In the genomic region with DNA sequence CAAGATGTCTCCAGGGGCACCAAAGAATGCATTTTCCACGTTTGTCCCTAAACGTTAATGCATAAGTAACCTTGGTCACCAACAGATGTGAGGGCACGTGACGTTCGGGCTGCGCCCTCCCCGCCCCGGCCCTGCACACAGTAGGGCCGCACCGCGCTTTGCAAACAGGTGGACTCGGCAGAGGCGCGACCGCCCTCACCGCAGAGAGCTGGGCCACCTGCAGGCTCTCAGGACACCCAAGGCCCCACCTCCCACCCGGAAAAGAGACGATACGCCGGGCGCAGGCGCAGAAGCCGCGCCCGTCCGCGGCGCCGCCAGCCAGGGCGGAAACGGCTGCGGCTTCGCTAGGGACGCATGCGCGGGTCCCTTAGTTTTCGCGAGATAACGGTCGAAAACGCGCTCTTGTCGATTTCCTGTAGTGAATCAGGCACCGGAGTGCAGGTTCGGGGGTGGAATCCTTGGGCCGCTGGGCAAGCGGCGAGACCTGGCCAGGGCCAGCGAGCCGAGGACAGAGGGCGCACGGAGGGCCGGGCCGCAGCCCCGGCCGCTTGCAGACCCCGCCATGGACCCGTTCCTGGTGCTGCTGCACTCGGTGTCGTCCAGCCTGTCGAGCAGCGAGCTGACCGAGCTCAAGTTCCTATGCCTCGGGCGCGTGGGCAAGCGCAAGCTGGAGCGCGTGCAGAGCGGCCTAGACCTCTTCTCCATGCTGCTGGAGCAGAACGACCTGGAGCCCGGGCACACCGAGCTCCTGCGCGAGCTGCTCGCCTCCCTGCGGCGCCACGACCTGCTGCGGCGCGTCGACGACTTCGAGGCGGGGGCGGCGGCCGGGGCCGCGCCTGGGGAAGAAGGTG, we compare ENCODE assay signal across 1 cellular context.
TF ChIP-seq lines count a peak whose summit lies in the region.

A gene with protein sequence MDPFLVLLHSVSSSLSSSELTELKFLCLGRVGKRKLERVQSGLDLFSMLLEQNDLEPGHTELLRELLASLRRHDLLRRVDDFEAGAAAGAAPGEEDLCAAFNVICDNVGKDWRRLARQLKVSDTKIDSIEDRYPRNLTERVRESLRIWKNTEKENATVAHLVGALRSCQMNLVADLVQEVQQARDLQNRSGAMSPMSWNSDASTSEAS (plus strand): TSS at position 399 of the 851 bp plus-strand sequence. CDS start 164 bp downstream, at position 563.

TF ChIP-seq in HepG2, 621 proteins besides CTCF, POLR2A, EP300 and RAD21 (continued from another document and continues in another):
- TF ChIP-seq, protein P1, sequence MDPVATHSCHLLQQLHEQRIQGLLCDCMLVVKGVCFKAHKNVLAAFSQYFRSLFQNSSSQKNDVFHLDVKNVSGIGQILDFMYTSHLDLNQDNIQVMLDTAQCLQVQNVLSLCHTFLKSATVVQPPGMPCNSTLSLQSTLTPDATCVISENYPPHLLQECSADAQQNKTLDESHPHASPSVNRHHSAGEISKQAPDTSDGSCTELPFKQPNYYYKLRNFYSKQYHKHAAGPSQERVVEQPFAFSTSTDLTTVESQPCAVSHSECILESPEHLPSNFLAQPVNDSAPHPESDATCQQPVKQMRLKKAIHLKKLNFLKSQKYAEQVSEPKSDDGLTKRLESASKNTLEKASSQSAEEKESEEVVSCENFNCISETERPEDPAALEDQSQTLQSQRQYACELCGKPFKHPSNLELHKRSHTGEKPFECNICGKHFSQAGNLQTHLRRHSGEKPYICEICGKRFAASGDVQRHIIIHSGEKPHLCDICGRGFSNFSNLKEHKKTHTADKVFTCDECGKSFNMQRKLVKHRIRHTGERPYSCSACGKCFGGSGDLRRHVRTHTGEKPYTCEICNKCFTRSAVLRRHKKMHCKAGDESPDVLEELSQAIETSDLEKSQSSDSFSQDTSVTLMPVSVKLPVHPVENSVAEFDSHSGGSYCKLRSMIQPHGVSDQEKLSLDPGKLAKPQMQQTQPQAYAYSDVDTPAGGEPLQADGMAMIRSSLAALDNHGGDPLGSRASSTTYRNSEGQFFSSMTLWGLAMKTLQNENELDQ (CRISPR knock-in tag; IDR thresholded peaks at IDR 0.05; ENCODE audit: borderline replicate concordance), result no peak
- TF ChIP-seq ZFP41 (CRISPR knock-in tag; IDR thresholded peaks at IDR 0.05; ENCODE audit: borderline replicate concordance), result no peak
- TF ChIP-seq RXRB (CRISPR knock-in tag; IDR thresholded peaks at IDR 0.05; ENCODE audit: borderline replicate concordance), result peak; percentile 29; the same call in 1 of the 2 replicates
- TF ChIP-seq, protein P2, sequence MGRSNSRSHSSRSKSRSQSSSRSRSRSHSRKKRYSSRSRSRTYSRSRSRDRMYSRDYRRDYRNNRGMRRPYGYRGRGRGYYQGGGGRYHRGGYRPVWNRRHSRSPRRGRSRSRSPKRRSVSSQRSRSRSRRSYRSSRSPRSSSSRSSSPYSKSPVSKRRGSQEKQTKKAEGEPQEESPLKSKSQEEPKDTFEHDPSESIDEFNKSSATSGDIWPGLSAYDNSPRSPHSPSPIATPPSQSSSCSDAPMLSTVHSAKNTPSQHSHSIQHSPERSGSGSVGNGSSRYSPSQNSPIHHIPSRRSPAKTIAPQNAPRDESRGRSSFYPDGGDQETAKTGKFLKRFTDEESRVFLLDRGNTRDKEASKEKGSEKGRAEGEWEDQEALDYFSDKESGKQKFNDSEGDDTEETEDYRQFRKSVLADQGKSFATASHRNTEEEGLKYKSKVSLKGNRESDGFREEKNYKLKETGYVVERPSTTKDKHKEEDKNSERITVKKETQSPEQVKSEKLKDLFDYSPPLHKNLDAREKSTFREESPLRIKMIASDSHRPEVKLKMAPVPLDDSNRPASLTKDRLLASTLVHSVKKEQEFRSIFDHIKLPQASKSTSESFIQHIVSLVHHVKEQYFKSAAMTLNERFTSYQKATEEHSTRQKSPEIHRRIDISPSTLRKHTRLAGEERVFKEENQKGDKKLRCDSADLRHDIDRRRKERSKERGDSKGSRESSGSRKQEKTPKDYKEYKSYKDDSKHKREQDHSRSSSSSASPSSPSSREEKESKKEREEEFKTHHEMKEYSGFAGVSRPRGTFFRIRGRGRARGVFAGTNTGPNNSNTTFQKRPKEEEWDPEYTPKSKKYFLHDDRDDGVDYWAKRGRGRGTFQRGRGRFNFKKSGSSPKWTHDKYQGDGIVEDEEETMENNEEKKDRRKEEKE (IDR thresholded peaks at IDR 0.05), result no peak
- TF ChIP-seq IKZF1 (IDR thresholded peaks at IDR 0.05), result no peak
- peak; percentile 50; the same call in 1 of the 2 replicates for TF ChIP-seq ZNF605 (CRISPR knock-in tag; IDR thresholded peaks at IDR 0.05)
- TF ChIP-seq, protein P3, sequence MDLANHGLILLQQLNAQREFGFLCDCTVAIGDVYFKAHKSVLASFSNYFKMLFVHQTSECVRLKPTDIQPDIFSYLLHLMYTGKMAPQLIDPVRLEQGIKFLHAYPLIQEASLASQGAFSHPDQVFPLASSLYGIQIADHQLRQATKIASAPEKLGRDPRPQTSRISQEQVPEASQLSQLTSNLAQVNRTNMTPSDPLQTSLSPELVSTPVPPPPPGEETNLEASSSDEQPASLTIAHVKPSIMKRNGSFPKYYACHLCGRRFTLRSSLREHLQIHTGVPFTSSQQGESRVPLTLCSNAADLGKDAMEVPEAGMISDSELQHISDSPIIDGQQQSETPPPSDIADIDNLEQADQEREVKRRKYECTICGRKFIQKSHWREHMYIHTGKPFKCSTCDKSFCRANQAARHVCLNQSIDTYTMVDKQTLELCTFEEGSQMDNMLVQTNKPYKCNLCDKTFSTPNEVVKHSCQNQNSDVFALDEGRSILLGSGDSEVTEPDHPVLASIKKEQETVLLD (CRISPR knock-in tag; IDR thresholded peaks at IDR 0.05; ENCODE audit: low read depth), result no peak
- no peak for TF ChIP-seq ZNF441 (CRISPR knock-in tag; IDR thresholded peaks at IDR 0.05; ENCODE audit: borderline replicate concordance)
- no peak for TF ChIP-seq JUNB (CRISPR knock-in tag; IDR thresholded peaks at IDR 0.05; ENCODE audit: borderline replicate concordance)
- TF ChIP-seq ZNF382 (CRISPR knock-in tag; IDR thresholded peaks at IDR 0.05; ENCODE audit: borderline replicate concordance), result no peak
- TF ChIP-seq ZNF354B (CRISPR knock-in tag; IDR thresholded peaks at IDR 0.05), result no peak
- TF ChIP-seq CHCHD3 (CRISPR knock-in tag; IDR thresholded peaks at IDR 0.05), result no peak
- peak; percentile 85 for TF ChIP-seq ZMYM2 (CRISPR knock-in tag; IDR thresholded peaks at IDR 0.05)
- TF ChIP-seq KDM3A (CRISPR knock-in tag; IDR thresholded peaks at IDR 0.05; ENCODE audit: low read depth), result no peak
- TF ChIP-seq, protein P4, sequence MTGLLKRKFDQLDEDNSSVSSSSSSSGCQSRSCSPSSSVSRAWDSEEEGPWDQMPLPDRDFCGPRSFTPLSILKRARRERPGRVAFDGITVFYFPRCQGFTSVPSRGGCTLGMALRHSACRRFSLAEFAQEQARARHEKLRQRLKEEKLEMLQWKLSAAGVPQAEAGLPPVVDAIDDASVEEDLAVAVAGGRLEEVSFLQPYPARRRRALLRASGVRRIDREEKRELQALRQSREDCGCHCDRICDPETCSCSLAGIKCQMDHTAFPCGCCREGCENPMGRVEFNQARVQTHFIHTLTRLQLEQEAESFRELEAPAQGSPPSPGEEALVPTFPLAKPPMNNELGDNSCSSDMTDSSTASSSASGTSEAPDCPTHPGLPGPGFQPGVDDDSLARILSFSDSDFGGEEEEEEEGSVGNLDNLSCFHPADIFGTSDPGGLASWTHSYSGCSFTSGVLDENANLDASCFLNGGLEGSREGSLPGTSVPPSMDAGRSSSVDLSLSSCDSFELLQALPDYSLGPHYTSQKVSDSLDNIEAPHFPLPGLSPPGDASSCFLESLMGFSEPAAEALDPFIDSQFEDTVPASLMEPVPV (CRISPR knock-in tag; IDR thresholded peaks at IDR 0.05), result no peak
- TF ChIP-seq, protein P5, sequence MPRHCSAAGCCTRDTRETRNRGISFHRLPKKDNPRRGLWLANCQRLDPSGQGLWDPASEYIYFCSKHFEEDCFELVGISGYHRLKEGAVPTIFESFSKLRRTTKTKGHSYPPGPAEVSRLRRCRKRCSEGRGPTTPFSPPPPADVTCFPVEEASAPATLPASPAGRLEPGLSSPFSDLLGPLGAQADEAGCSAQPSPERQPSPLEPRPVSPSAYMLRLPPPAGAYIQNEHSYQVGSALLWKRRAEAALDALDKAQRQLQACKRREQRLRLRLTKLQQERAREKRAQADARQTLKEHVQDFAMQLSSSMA (CRISPR knock-in tag; IDR thresholded peaks at IDR 0.05), result no peak
- peak; percentile 91 for TF ChIP-seq ZNF501 (CRISPR knock-in tag; IDR thresholded peaks at IDR 0.05)
- TF ChIP-seq ZNF616 (CRISPR knock-in tag; IDR thresholded peaks at IDR 0.05; ENCODE audit: low read depth), result peak; percentile 84
- TF ChIP-seq HDAC6 (IDR thresholded peaks at IDR 0.05; ENCODE audit: low read depth, low read length), result no peak
- TF ChIP-seq ZNF124 (CRISPR knock-in tag; IDR thresholded peaks at IDR 0.05), result no peak
- peak; percentile 56; the same call in 1 of the 2 replicates for TF ChIP-seq WIZ (CRISPR knock-in tag; IDR thresholded peaks at IDR 0.05)
- no peak for TF ChIP-seq ZNF883 (CRISPR knock-in tag; IDR thresholded peaks at IDR 0.05; ENCODE audit: not compliant biosample characterization)
- TF ChIP-seq RAD51 (IDR thresholded peaks at IDR 0.05; ENCODE audit: borderline replicate concordance), result no peak
- peak; percentile 93 for TF ChIP-seq ELF1 (CRISPR knock-in tag; IDR thresholded peaks at IDR 0.05)
- TF ChIP-seq, protein P6, sequence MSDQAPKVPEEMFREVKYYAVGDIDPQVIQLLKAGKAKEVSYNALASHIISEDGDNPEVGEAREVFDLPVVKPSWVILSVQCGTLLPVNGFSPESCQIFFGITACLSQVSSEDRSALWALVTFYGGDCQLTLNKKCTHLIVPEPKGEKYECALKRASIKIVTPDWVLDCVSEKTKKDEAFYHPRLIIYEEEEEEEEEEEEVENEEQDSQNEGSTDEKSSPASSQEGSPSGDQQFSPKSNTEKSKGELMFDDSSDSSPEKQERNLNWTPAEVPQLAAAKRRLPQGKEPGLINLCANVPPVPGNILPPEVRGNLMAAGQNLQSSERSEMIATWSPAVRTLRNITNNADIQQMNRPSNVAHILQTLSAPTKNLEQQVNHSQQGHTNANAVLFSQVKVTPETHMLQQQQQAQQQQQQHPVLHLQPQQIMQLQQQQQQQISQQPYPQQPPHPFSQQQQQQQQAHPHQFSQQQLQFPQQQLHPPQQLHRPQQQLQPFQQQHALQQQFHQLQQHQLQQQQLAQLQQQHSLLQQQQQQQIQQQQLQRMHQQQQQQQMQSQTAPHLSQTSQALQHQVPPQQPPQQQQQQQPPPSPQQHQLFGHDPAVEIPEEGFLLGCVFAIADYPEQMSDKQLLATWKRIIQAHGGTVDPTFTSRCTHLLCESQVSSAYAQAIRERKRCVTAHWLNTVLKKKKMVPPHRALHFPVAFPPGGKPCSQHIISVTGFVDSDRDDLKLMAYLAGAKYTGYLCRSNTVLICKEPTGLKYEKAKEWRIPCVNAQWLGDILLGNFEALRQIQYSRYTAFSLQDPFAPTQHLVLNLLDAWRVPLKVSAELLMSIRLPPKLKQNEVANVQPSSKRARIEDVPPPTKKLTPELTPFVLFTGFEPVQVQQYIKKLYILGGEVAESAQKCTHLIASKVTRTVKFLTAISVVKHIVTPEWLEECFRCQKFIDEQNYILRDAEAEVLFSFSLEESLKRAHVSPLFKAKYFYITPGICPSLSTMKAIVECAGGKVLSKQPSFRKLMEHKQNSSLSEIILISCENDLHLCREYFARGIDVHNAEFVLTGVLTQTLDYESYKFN (CRISPR knock-in tag; conservative IDR thresholded peaks at IDR 0.05), result no peak; the same call in 1 of the 2 replicates
- no peak for TF ChIP-seq CC2D1A (CRISPR knock-in tag; IDR thresholded peaks at IDR 0.05)
- TF ChIP-seq, protein P7, sequence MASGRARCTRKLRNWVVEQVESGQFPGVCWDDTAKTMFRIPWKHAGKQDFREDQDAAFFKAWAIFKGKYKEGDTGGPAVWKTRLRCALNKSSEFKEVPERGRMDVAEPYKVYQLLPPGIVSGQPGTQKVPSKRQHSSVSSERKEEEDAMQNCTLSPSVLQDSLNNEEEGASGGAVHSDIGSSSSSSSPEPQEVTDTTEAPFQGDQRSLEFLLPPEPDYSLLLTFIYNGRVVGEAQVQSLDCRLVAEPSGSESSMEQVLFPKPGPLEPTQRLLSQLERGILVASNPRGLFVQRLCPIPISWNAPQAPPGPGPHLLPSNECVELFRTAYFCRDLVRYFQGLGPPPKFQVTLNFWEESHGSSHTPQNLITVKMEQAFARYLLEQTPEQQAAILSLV (CRISPR knock-in tag; IDR thresholded peaks at IDR 0.05; ENCODE audit: borderline replicate concordance), result peak; percentile 67
- TF ChIP-seq SALL1 (CRISPR knock-in tag; IDR thresholded peaks at IDR 0.05), result peak; percentile 54
- no peak for TF ChIP-seq ZNF569 (CRISPR knock-in tag; IDR thresholded peaks at IDR 0.05; ENCODE audit: borderline replicate concordance)
- TF ChIP-seq ETV5 (CRISPR knock-in tag; IDR thresholded peaks at IDR 0.05; ENCODE audit: borderline replicate concordance), result peak; percentile 42; the same call in 1 of the 2 replicates
- no peak for TF ChIP-seq SMARCC2 (IDR thresholded peaks at IDR 0.05)
- TF ChIP-seq PHB2 (IDR thresholded peaks at IDR 0.05; ENCODE audit: partially characterized antibody), result no peak
- TF ChIP-seq, protein P8, sequence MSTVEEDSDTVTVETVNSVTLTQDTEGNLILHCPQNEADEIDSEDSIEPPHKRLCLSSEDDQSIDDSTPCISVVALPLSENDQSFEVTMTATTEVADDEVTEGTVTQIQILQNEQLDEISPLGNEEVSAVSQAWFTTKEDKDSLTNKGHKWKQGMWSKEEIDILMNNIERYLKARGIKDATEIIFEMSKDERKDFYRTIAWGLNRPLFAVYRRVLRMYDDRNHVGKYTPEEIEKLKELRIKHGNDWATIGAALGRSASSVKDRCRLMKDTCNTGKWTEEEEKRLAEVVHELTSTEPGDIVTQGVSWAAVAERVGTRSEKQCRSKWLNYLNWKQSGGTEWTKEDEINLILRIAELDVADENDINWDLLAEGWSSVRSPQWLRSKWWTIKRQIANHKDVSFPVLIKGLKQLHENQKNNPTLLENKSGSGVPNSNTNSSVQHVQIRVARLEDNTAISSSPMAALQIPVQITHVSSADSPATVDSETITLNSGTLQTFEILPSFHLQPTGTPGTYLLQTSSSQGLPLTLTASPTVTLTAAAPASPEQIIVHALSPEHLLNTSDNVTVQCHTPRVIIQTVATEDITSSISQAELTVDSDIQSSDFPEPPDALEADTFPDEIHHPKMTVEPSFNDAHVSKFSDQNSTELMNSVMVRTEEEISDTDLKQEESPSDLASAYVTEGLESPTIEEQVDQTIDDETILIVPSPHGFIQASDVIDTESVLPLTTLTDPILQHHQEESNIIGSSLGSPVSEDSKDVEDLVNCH (CRISPR knock-in tag; IDR thresholded peaks at IDR 0.05), result no peak
- TF ChIP-seq, protein P9, sequence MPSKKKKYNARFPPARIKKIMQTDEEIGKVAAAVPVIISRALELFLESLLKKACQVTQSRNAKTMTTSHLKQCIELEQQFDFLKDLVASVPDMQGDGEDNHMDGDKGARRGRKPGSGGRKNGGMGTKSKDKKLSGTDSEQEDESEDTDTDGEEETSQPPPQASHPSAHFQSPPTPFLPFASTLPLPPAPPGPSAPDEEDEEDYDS (CRISPR knock-in tag; IDR thresholded peaks at IDR 0.05), result peak; percentile 67; the same call in 1 of the 2 replicates
